Comparison of ENCODE assay signal across 8 cellular contexts in the genomic region with DNA sequence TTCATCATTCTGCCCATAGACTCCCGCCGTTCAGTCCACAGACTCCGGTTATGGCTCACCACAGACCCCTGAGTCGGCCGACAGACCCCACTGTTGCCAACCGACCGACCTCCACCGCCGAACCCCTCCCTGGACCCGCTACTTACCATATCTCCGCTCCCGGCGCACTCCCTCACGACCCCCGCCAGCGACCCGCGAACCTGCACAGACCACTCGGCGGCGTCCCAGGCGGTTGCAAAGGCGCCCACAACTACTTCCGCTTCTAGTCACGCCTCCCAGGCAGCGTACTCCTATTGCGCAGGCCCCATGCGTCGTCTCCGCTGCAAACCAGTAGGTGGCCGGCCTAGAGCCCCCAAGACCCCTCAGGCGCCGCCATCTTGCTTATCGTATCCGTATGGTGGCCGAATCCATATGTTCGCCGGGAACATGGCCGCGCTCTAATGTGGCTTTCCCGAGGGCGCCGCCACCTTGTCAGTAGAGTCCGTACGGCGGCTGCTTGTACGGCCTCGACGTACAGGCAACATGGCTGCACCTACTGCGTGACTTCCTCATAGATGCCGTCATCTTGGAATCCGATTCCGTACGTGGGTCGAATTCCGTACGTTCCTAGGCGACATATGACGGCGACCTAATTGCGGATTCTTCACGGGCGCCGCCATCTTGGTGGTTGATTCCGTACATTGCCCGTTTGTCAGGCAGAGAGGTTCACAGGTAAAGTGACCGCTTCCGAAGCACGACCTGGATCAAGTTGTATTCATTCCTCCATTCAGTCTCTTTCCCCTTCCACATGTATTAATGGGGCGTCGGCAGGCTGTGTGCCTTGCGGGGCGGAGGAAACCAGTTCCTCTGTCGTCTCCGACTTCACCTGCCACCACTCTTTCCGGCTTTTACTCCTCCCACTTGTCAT. TPM values are rescaled to one million over a fixed set of nuclear protein-coding genes. Genes with fewer than 3 reads are reported as not detected.
A peak's percentile ranks its signal among the peaks of the same experiment; 100 is the strongest.
DNase-seq lines count a peak whose midpoint lies in the region; ATAC-seq, FAIRE-seq and TF ChIP-seq lines count a peak whose summit lies in the region.

Gene CXXC1, minus strand, starts transcription at position 252 of the 907 bp plus-strand sequence. Its CDS starts 103 bp downstream, at position 149.

- H3K4me3 Mint-ChIP-seq in T-cell = peak within 1 kb of the TSS; percentile 93 to 96 (median 95)
- peak within 1 kb of the TSS; percentile 97 for H3K4me3 Mint-ChIP-seq in type B pancreatic cell

- POLR2A ChIA-PET in T-cell (lab: Charles Lee) = no interaction called here

- ATAC-seq in HG02852 (IDR thresholded peaks at IDR 0.05; ENCODE audit: unreplicated experiment) (peak; percentile 88), T-cell (replicated peaks in 1 of 4) (peak; percentile 87 to 91 (median 88))

- peak; percentile 65; the same call in 1 of the 2 replicates for TF ChIP-seq POLR2A in GM12892 (IDR thresholded peaks at IDR 0.05; ENCODE audit: low read depth, low read length)

- CTCF ChIA-PET in T-cell (lab: Charles Lee) = no interaction called here

- peak; percentile 80 for TF ChIP-seq CTCF in type B pancreatic cell (conservative IDR thresholded peaks at IDR 0.05)

- H3K9me3 Mint-ChIP-seq in T-cell (no peaks in the 10 kb centered on the region), type B pancreatic cell (no peaks in the 10 kb centered on the region)

- no peak within 1 kb of the TSS for H3K27ac ChIP-seq in adipose tissue (ENCODE audit: low read depth, low read length)

- DNase-seq in GM12892 (ENCODE audit: insufficient read length) (peak; percentile 82), NCI-H1436 treated with DMSO at 0.1 percent for 48 hours (lab: John Stamatoyannopoulos, UW) (peak; percentile 99), T-cell (peak; percentile 94 to 98 (median 98)), cardiac septum (ENCODE audit: low spot score) (peak; percentile 98), pons (ENCODE audit: low spot score) (peak; percentile 100), type B pancreatic cell (ENCODE audit: extremely low spot score, unreplicated experiment) (peak; percentile 98)

- H3K36me3 Mint-ChIP-seq in T-cell (peaks cover 36% of the 10 kb centered on the region), type B pancreatic cell (peaks cover 18% of the 10 kb centered on the region)

- H3K4me1 Mint-ChIP-seq in T-cell (peaks cover 28 to 40% (median 31%) of the 10 kb centered on the region in 3 donors), type B pancreatic cell (ENCODE audit: unreplicated experiment) (peaks cover 16% of the 10 kb centered on the region)

- 0% methylated on average over 76 of the region's 76 CpGs for WGBS in adipose tissue, 3 donors

- FAIRE-seq in GM12892 (lab: Jason Lieb, UNC) = peak; percentile 100

- no peaks in the 10 kb centered on the region for H3K27me3 Mint-ChIP-seq in T-cell
- no peaks in the 10 kb centered on the region for H3K27me3 Mint-ChIP-seq in type B pancreatic cell

- H3K27ac Mint-ChIP-seq in T-cell (peak within 1 kb of the TSS; percentile 96), type B pancreatic cell (peak within 1 kb of the TSS; percentile 87)

- intact Hi-C loops in cardiac septum (cut with DNase I) = loop anchor here (2.0 to 10.0 kb wide), 2 partner anchors 21 to 793 kb away; partner anchors contain the start of genes CFAP53 and RPL17

RNA-seq across cellular contexts. Expression of gene CXXC1, which starts in this region (rescaled TPM):
- polyA plus RNA-seq in GM12892 (2012; ENCODE audit: missing spikeins) = 108 TPM
- total RNA-seq in T-cell (100 to 1,000 TPM; 109 to 216 (median 191) TPM), cardiac septum (33.5 TPM), type B pancreatic cell (ENCODE audit: low replicate concordance) (88.7 and 95.1 TPM in 2 replicates)
- 10 to 100 TPM; 51.9 to 70.3 (median 53.5) TPM for polyA plus RNA-seq in adipose tissue
